In the genomic region with DNA sequence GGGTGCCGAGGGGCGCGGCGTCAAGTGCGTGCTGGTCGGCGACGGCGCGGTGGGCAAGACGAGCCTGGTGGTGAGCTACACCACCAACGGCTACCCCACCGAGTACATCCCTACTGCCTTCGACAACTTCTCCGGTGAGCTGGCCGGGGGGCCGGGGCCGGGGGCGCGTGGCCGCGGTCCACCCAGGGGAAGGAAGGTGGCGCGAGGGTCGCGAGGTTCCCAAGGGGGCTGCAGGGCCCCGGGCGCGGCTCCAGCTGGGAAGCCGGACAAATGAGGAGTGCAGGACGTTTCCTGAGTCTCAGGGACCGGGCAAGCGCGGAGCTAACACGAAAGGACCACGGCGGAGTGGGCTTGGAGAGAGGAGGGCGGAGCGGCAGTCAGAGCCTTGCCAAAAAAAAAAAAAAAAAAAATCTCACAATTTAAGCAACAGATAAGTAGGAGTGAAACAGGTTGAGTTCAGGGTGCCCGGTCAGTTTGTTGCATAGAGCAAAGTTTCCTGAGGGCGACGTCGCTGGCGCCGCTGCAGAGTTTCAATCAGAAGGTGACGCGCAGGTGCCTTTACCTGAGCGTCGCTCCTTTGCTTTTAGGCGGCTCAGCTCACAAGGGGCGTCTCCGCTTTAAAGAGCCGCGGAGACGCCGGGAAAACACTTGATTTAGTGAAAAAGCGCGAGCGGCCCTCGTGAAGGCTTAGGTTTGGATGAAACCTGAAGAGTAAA, we compare ENCODE assay signal across 8 cellular contexts. TPM values are rescaled to one million over a fixed set of nuclear protein-coding genes. Genes with fewer than 3 reads are reported as not detected.
DNase-seq lines count a peak whose midpoint lies in the region; ATAC-seq and TF ChIP-seq lines count a peak whose summit lies in the region.

No MANE protein-coding gene starts in this region.

- no peaks in the 10 kb centered on the region for H3K36me3 Mint-ChIP-seq in activated T-helper 2 cell treated with anti-CD3 and anti-CD28 coated beads, Interferon-gamma antibody, Interleukin-2, Interleukin-4, amounts not matched to agents 10 μg/mL and 5 μg/mL and 100 μg/mL, durations not matched to agents 14 hours and 24 hours and 36 hours (ENCODE audit: low read depth)

- H4K20me1 ChIP-seq in osteoblast (ENCODE audit: insufficient read depth, low read length), result no peaks in the 10 kb centered on the region

- no peaks in the 10 kb centered on the region for H3K79me2 ChIP-seq in osteoblast (ENCODE audit: insufficient read depth, low read length)

- in situ Hi-C loops in G401 (cut with HindIII; ENCODE audit: low sequenced_read_pairs), result no loop called here

- H3K4me3 ChIP-seq in osteoblast (ENCODE audit: insufficient read depth, low read length), result peak overlapping the region; percentile 33

- H3K27ac ChIP-seq in osteoblast (ENCODE audit: low read depth, low read length), result no peak overlapping the region

- peak overlapping the region; percentile 32 for H3K4me2 ChIP-seq in osteoblast (ENCODE audit: insufficient read depth, low read length)

- H3K4me3 Mint-ChIP-seq in activated T-helper 2 cell treated with anti-CD3 and anti-CD28 coated beads, Interferon-gamma antibody, Interleukin-2, Interleukin-4, amounts not matched to agents 10 μg/mL and 5 μg/mL and 100 μg/mL, durations not matched to agents 14 hours and 24 hours and 36 hours (ENCODE audit: low read depth), result peak overlapping the region; percentile 63

- no peaks in the 10 kb centered on the region for H3K9me3 Mint-ChIP-seq in activated T-helper 2 cell treated with anti-CD3 and anti-CD28 coated beads, Interferon-gamma antibody, Interleukin-2, Interleukin-4, amounts not matched to agents 10 μg/mL and 5 μg/mL and 100 μg/mL, durations not matched to agents 14 hours and 24 hours and 36 hours

- peaks cover 62% of the 10 kb centered on the region for H3K27me3 Mint-ChIP-seq in activated T-helper 2 cell treated with anti-CD3 and anti-CD28 coated beads, Interferon-gamma antibody, Interleukin-2, Interleukin-4, amounts not matched to agents 10 μg/mL and 5 μg/mL and 100 μg/mL, durations not matched to agents 14 hours and 24 hours and 36 hours (ENCODE audit: low read depth)

- TF ChIP-seq CTCF in osteoblast (IDR thresholded peaks at IDR 0.05; ENCODE audit: extremely low read depth, low read depth, low read length), result no peak

- H3K9me3 ChIP-seq in osteoblast (ENCODE audit: low read depth, low read length), result no peaks in the 10 kb centered on the region

- peaks cover 2% of the 10 kb centered on the region for H3K4me1 ChIP-seq in osteoblast (ENCODE audit: insufficient read depth, low read length)

- H3K27me3 ChIP-seq in osteoblast (ENCODE audit: insufficient read depth, low read length), result peaks cover 34% of the 10 kb centered on the region

- no peak overlapping the region for H2AFZ ChIP-seq in osteoblast (ENCODE audit: low read length)

- ATAC-seq in GM21529 (IDR thresholded peaks at IDR 0.05; ENCODE audit: unreplicated experiment), result no peak

- no peak overlapping the region for H3K27ac Mint-ChIP-seq in activated T-helper 2 cell treated with anti-CD3 and anti-CD28 coated beads, Interferon-gamma antibody, Interleukin-2, Interleukin-4, amounts not matched to agents 10 μg/mL and 5 μg/mL and 100 μg/mL, durations not matched to agents 14 hours and 24 hours and 36 hours

- intact Hi-C loops in activated T-helper 2 cell treated with anti-CD3 and anti-CD28 coated beads, Interferon-gamma antibody, Interleukin-2, Interleukin-4, amounts not matched to agents 10 μg/mL and 5 μg/mL and 100 μg/mL, durations not matched to agents 14 hours and 24 hours and 36 hours (cut with micrococcal nuclease), result loop anchor here (2.0 to 10.0 kb wide), 4 partner anchors 56 to 516 kb away; no protein-coding TSS in a partner anchor

- DNase-seq in NCI-H1105 treated with DMSO at 0.1 percent for 48 hours (lab: John Stamatoyannopoulos, UW) (peak; percentile 36), NCI-H1105 (lab: John Stamatoyannopoulos, UW) (no peak), MV-4-11 (lab: John Stamatoyannopoulos, UW) (peak; percentile 3), globus pallidus (ENCODE audit: low spot score) (peak; percentile 22), osteoblast (ENCODE audit: insufficient read length, low spot score, missing footprints) (peak; percentile 73), G401 (ENCODE audit: low spot score) (no peak)
- DNase-seq in activated T-helper 2 cell treated with anti-CD3 and anti-CD28 coated beads, Interferon-gamma antibody, Interleukin-2, Interleukin-4, amounts not matched to agents 10 μg/mL and 5 μg/mL and 100 μg/mL, durations not matched to agents 14 hours and 24 hours and 36 hours (ENCODE audit: low spot score), result no peak

- H3K36me3 ChIP-seq in osteoblast (ENCODE audit: insufficient read depth, low read length), result no peaks in the 10 kb centered on the region

- peaks cover 5% of the 10 kb centered on the region for H3K4me1 Mint-ChIP-seq in activated T-helper 2 cell treated with anti-CD3 and anti-CD28 coated beads, Interferon-gamma antibody, Interleukin-2, Interleukin-4, amounts not matched to agents 10 μg/mL and 5 μg/mL and 100 μg/mL, durations not matched to agents 14 hours and 24 hours and 36 hours (ENCODE audit: low read depth)

RNA-seq across cellular contexts. Expression of a gene that starts 0.8 kb away (rescaled TPM):
- total RNA-seq in activated T-helper 2 cell treated with anti-CD3 and anti-CD28 coated beads, Interferon-gamma antibody, Interleukin-2, Interleukin-4, amounts not matched to agents 10 μg/mL and 5 μg/mL and 100 μg/mL, durations not matched to agents 14 hours and 24 hours and 36 hours, result 0.18 and 0.28 TPM in 2 replicates
- total RNA-seq in osteoblast, result under 0.01 and 0.72 TPM in 2 replicates
- total RNA-seq in G401 (2014; rRNA removed; shearing (Covaris generic)), result 0.54 and 1.8 TPM in 2 replicates

Comparison
In these comparisons a context has a peak if more than half of its experiments do, and no peak if none do; other contexts are left out.
1. DNase-seq: peak in NCI-H1105 treated with DMSO at 0.1 percent for 48 hours (single experiment), MV-4-11 (single experiment), globus pallidus (single experiment) and osteoblast (single experiment); none in NCI-H1105 (single experiment), activated T-helper 2 cell treated with anti-CD3 and anti-CD28 coated beads, Interferon-gamma antibody, Interleukin-2, Interleukin-4, amounts not matched to agents 10 μg/mL and 5 μg/mL and 100 μg/mL, durations not matched to agents 14 hours and 24 hours and 36 hours (single experiment) and G401 (single experiment).